33 cellular contexts compared by ENCODE assay signal in the genomic region with DNA sequence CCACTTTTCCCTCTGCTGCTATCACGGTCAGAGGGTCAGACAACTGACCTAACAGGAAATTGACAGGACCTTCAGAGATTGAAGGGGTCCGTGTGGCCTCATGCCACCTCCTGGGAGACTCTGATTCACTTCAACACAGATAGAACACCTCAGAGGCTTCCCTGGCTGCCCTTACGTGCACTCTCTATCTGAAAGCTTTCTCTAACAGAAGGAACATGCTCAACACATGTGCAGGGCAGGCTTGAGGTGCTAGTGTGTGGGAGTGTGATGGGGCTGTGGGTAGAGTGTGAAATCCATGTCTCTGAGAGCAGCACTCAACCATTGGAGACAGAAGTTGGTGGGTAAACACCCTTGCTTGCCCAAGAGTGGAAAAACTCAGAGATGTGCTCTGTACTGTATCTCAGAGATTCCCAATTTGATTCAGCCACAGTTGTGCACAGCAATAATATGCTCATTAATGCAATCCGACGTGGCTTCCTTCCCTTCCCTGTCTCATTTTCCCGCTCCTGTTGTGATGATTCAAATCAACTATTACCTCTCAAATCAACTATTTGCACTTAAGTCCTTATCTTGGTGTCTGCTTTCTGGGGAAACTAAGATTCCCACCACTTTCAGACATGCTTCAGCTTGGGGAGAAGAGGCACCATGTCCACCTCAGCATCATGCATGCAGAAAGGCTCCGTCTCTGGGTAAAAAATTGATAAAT.
"Had no signal": no experiment of that assay in that cellular context is flagged by ENCODE, and none has a peak within 500 bp of the region (broad histone marks: within the 10 kb centered on the region; RNA-seq: fewer than 3 reads in every experiment).

No MANE protein-coding gene starts in this region.

- H3K9me3 ChIP-seq: adrenal gland, ascending aorta, psoas muscle, sigmoid colon, suprapubic skin, tibial artery had no signal

- H3K27me3 ChIP-seq: adrenal gland, ascending aorta, brain microvascular endothelial cell, sigmoid colon, suprapubic skin, tibial artery had no signal

- FAIRE-seq: endothelial cell of umbilical vein, kidney, small intestine, TTC549 had no signal

- ATAC-seq: activated CD4-positive, CD25-positive, alpha-beta regulatory T cell treated with anti-CD3 and anti-CD28 coated beads, Interleukin-2, amount 50 U/mL, for 24 hours; left colon; naive thymus-derived CD8-positive, alpha-beta T cell; psoas muscle had no signal

- H3K27ac Mint-ChIP-seq: activated CD4-positive, alpha-beta memory T cell treated with anti-CD3 and anti-CD28 coated beads for 36 hours; activated naive CD4-positive, alpha-beta T cell treated with anti-CD3 and anti-CD28 coated beads for 36 hours; activated naive CD8-positive, alpha-beta T cell treated with anti-CD3 and anti-CD28 coated beads for 36 hours; activated T-helper 1 cell treated with anti-CD3 and anti-CD28 coated beads, Interleukin-12 subunit alpha, Interleukin-12 subunit beta, Interleukin-2, Interleukin-4 antibody, amounts not matched to agents 30 ng/mL and 10 ng/mL and 1 ng/mL, durations not matched to agents 14 hours and 24 hours and 36 hours; immature natural killer cell; naive thymus-derived CD8-positive, alpha-beta T cell had no signal

- H3K4me3 ChIP-seq: adrenal gland, ascending aorta, psoas muscle, sigmoid colon, suprapubic skin, tibial artery had no signal

- DNase-seq: activated CD4-positive, alpha-beta memory T cell treated with anti-CD3 and anti-CD28 coated beads for 36 hours; activated CD4-positive, alpha-beta T cell treated with anti-CD3 and anti-CD28 coated beads for 48 hours; activated CD8-positive, alpha-beta memory T cell treated with anti-CD3 and anti-CD28 coated beads, Interleukin-2, amount 50 U/mL, for 4 hours; activated effector memory CD4-positive, alpha-beta T cell treated with anti-CD3 and anti-CD28 coated beads, Interleukin-2, amount 50 U/mL, for 16 hours; activated naive CD4-positive, alpha-beta T cell treated with anti-CD3 and anti-CD28 coated beads for 36 hours; activated naive CD8-positive, alpha-beta T cell treated with anti-CD3 and anti-CD28 coated beads for 36 hours; activated T-cell treated with anti-CD3 and anti-CD28 coated beads, Interleukin-2, amount 50 U/mL, for 1 hour; adrenal gland; brain microvascular endothelial cell; caudate nucleus; cortex of kidney; head of caudate nucleus; hypothalamus; immature natural killer cell; kidney; left colon; naive thymus-derived CD8-positive, alpha-beta T cell; occipital lobe; psoas muscle; sigmoid colon; small intestine; stimulated activated CD4-positive, alpha-beta T cell treated with anti-CD3 and anti-CD28 coated beads, Interleukin-2, amount 100 ng/mL, for 24 hours; stimulated activated naive CD4-positive, alpha-beta T cell; tibial artery; WERI-Rb-1 had no signal

- H3K4me3 Mint-ChIP-seq: activated CD4-positive, alpha-beta memory T cell treated with anti-CD3 and anti-CD28 coated beads for 36 hours; activated naive CD4-positive, alpha-beta T cell treated with anti-CD3 and anti-CD28 coated beads for 36 hours; activated naive CD8-positive, alpha-beta T cell treated with anti-CD3 and anti-CD28 coated beads for 36 hours; activated T-helper 1 cell treated with anti-CD3 and anti-CD28 coated beads, Interleukin-12 subunit alpha, Interleukin-12 subunit beta, Interleukin-2, Interleukin-4 antibody, amounts not matched to agents 30 ng/mL and 10 ng/mL and 1 ng/mL, durations not matched to agents 14 hours and 24 hours and 36 hours; immature natural killer cell; naive thymus-derived CD8-positive, alpha-beta T cell; neural crest cell had no signal

- H2AFZ ChIP-seq: parathyroid adenoma had no signal

- H3K9ac ChIP-seq: parathyroid adenoma had no signal

- H3K4me1 ChIP-seq: adrenal gland, ascending aorta, parathyroid adenoma, psoas muscle, sigmoid colon, suprapubic skin, tibial artery had no signal

- H3K27me3 Mint-ChIP-seq: activated CD4-positive, alpha-beta memory T cell treated with anti-CD3 and anti-CD28 coated beads for 36 hours; activated naive CD8-positive, alpha-beta T cell treated with anti-CD3 and anti-CD28 coated beads for 36 hours; naive thymus-derived CD8-positive, alpha-beta T cell had no signal

- H3K27ac ChIP-seq: adrenal gland, ascending aorta, brain microvascular endothelial cell, parathyroid adenoma, psoas muscle, sigmoid colon, suprapubic skin, tibial artery, WERI-Rb-1 had no signal

- H3K79me2 ChIP-seq: parathyroid adenoma had no signal

- H3K36me3 Mint-ChIP-seq: activated CD4-positive, alpha-beta memory T cell treated with anti-CD3 and anti-CD28 coated beads for 36 hours; activated naive CD8-positive, alpha-beta T cell treated with anti-CD3 and anti-CD28 coated beads for 36 hours; immature natural killer cell; naive thymus-derived CD8-positive, alpha-beta T cell had no signal

- H3K36me3 ChIP-seq: adrenal gland, ascending aorta, brain microvascular endothelial cell, sigmoid colon, suprapubic skin, tibial artery, WERI-Rb-1 had no signal

- H3K4me1 Mint-ChIP-seq: activated naive CD8-positive, alpha-beta T cell treated with anti-CD3 and anti-CD28 coated beads for 36 hours; immature natural killer cell; naive thymus-derived CD8-positive, alpha-beta T cell had no signal

- H3K9me3 Mint-ChIP-seq: activated CD4-positive, alpha-beta memory T cell treated with anti-CD3 and anti-CD28 coated beads for 36 hours; activated naive CD4-positive, alpha-beta T cell treated with anti-CD3 and anti-CD28 coated beads for 36 hours; activated T-helper 1 cell treated with anti-CD3 and anti-CD28 coated beads, Interleukin-12 subunit alpha, Interleukin-12 subunit beta, Interleukin-2, Interleukin-4 antibody, amounts not matched to agents 30 ng/mL and 10 ng/mL and 1 ng/mL, durations not matched to agents 14 hours and 24 hours and 36 hours had no signal
